In the genomic region with DNA sequence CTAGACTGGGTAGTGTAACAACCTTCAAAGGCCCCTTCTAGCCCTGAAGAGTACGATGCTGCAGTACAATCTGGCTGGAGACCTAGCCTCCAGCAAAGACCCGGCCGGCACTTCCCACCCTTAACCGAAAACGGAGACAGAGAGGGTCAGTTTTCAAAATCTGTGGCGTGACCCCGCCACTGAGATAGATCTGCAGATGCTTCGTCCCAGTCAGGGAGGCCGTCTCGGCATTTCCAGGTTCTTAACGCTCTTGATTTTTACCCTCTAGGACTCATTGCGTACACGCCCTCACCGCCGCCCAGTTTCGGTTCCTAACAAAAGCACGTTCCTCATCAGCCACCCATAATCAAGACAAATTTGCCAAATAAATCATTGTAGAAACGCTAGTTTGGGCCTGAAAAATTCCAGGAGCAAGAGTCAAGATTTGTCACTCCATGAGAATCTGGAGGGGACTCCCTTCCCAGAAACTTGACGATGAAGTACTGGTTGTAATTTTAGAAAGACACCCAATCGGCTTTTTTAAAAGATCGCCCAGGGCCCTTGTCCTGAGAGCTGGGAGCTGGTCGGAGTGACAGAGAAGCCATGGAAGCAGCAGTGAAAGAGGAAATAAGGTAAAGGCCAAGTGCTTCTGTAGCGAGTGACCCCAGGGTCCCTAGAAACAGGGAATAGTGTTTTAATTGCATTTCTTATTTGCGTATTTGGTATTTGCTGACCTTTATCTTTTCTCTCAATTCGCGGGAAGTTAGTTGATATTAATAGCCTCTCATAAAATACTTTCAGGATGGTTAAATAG, we compare ENCODE assay signal across 8 cellular contexts. TPM values are rescaled to one million over a fixed set of nuclear protein-coding genes. Genes with fewer than 3 reads are reported as not detected.
DNase-seq lines count a peak whose midpoint lies in the region; ATAC-seq, FAIRE-seq and TF ChIP-seq lines count a peak whose summit lies in the region.

No MANE protein-coding gene starts in this region.

- peak overlapping the region; percentile 42; the same call in 1 of the 2 replicates for H3K14ac ChIP-seq in H9 (ENCODE audit: insufficient read depth, low read length)

- no peaks in the 10 kb centered on the region for H3K9me3 Mint-ChIP-seq in H9

- ATAC-seq in GM18861 (IDR thresholded peaks at IDR 0.05; ENCODE audit: unreplicated experiment): no peak

- no peak overlapping the region for H3K23ac ChIP-seq in H9 (ENCODE audit: insufficient read length, low read depth, low read length)

- H3K4me1 ChIP-seq in H9 (ENCODE audit: insufficient read depth, low read length) (peaks cover 5% of the 10 kb centered on the region; the same call in 1 of the 2 replicates), kidney (ENCODE audit: control insufficient read depth in 1 of 2, insufficient read depth in 1 of 2, low read depth in 1 of 2, low read length in 2 of 2) (peaks cover 6 to 9% of the 10 kb centered on the region in 2 donors)

- H3K9ac ChIP-seq in H9 (ENCODE audit: extremely low read depth, insufficient read length, low read length) (peak overlapping the region; percentile 84), kidney (ENCODE audit: low read length in 2 of 2) (peak overlapping the region; percentile 68 to 87)

- peak overlapping the region; percentile 61 for H3K4ac ChIP-seq in H9 (ENCODE audit: low read depth, low read length)

- intact Hi-C loops in kidney (cut with DNase I): no loop called here

- no peaks in the 10 kb centered on the region for H3K27me3 ChIP-seq in H9 (ENCODE audit: insufficient read depth, low read length)

- H3K4me3 ChIP-seq in kidney (ENCODE audit: low read length in 2 of 2): peak overlapping the region; percentile 80 to 87

- no peak overlapping the region for H4K8ac ChIP-seq in H9 (replicated peaks; ENCODE audit: insufficient read length, low read depth, low read length)

- no peak overlapping the region for H2BK120ac ChIP-seq in H9 (ENCODE audit: low read depth, low read length, poor library complexity, severe bottlenecking)

- no peak overlapping the region for H2BK20ac ChIP-seq in H9 (ENCODE audit: low read depth, low read length, poor library complexity, severe bottlenecking)

- H4K5ac ChIP-seq in H9 (ENCODE audit: insufficient read length, low read depth, low read length): no peak overlapping the region

- H3K4me1 Mint-ChIP-seq in H9: peaks cover 34% of the 10 kb centered on the region in 2 experiments

- H3K36me3 Mint-ChIP-seq in H9 (ENCODE audit: insufficient read depth in 1 of 3, low read depth in 3 of 3): peaks cover 0 to 15% (median 14%) of the 10 kb centered on the region in 3 experiments; a peak in 5 of 7 replicates

- no peaks in the 10 kb centered on the region for H4K20me1 ChIP-seq in H9 (ENCODE audit: control insufficient read depth, insufficient read depth, insufficient read length)

- H2AK5ac ChIP-seq in H9 (ENCODE audit: insufficient read length, low read length): no peak overlapping the region

- no peaks in the 10 kb centered on the region for H3K27me3 Mint-ChIP-seq in H9 (ENCODE audit: low read depth)

- DNase-seq in ELF-1 (ENCODE audit: low read depth, low spot score): peak; percentile 62
- DNase-seq in H9: peak; percentile 34
- DNase-seq in NCI-H1092 (lab: John Stamatoyannopoulos, UW): peak; percentile 5
- peak; percentile 20 to 46 (median 36) for DNase-seq in activated CD4-positive, CD25-positive, alpha-beta regulatory T cell (lab: John Stamatoyannopoulos, UW)
- peak; percentile 70 for DNase-seq in central memory CD4-positive, alpha-beta T cell
- DNase-seq in kidney: peak; percentile 82
- peak; percentile 38 to 61 (median 61) for DNase-seq in stimulated activated CD4-positive, alpha-beta T cell treated with anti-CD3 and anti-CD28 coated beads, Interleukin-12 subunit alpha, Interleukin-12 subunit beta, amount 100 ng/mL, for 48 hours (ENCODE audit: low read depth in 2 of 3, low spot score in 1 of 3)

- H2BK12ac ChIP-seq in H9 (ENCODE audit: insufficient read length, low read depth, low read length): no peak overlapping the region

- FAIRE-seq in kidney (lab: Jason Lieb, UNC): no peak

- no peaks in the 10 kb centered on the region for H3K9me3 ChIP-seq in H9 (ENCODE audit: control insufficient read depth, low read depth, low read length)
- no peaks in the 10 kb centered on the region for H3K9me3 ChIP-seq in kidney (ENCODE audit: control insufficient read depth in 1 of 2, low read length in 2 of 2)

- peak overlapping the region; percentile 99 for H3K4me3 Mint-ChIP-seq in H9

- H4K91ac ChIP-seq in H9 (ENCODE audit: insufficient read length, low read depth, low read length): no peak overlapping the region

- no CpG with 5 or more reads among the region's 26 CpGs for WGBS in H9 (ENCODE audit: extremely low coverage, insufficient read length, low lambda C conversion rate)

- TF ChIP-seq CTCF in H9 (conservative IDR thresholded peaks at IDR 0.05): no peak
- no peak for TF ChIP-seq CTCF in kidney (IDR thresholded peaks at IDR 0.05; ENCODE audit: borderline replicate concordance, extremely low read depth, insufficient read depth)

- peak overlapping the region; percentile 44 for H2AFZ ChIP-seq in H9 (ENCODE audit: low read length)

- peak overlapping the region; percentile 90 for H3K4me2 ChIP-seq in H9 (ENCODE audit: insufficient read depth, insufficient read length, low read length)

- no peak overlapping the region for H2BK5ac ChIP-seq in H9 (ENCODE audit: insufficient read length, low read length)

- H3K23me2 ChIP-seq in H9 (ENCODE audit: insufficient read length, low read depth, low read length, poor library complexity, severe bottlenecking): peaks cover 9% of the 10 kb centered on the region

- peaks cover 10% of the 10 kb centered on the region; the same call in 1 of the 2 replicates for H3K79me2 ChIP-seq in H9 (ENCODE audit: insufficient read depth, low read length)

- no peak overlapping the region for H3T11ph ChIP-seq in H9 (ENCODE audit: low read length)

- peaks cover under 1 to 1% of the 10 kb centered on the region in 2 donors for H3K36me3 ChIP-seq in kidney (ENCODE audit: control insufficient read depth in 1 of 2, insufficient read depth in 2 of 2, low read length in 2 of 2)

- peak overlapping the region; percentile 12 for H3K18ac ChIP-seq in H9 (ENCODE audit: insufficient read length, low read depth, low read length)

- H2BK15ac ChIP-seq in H9 (ENCODE audit: low read depth, low read length): no peak overlapping the region; the same call in 1 of the 2 replicates

- peak overlapping the region; percentile 97 to 100 (median 100) for H3K27ac Mint-ChIP-seq in H9

- no peak overlapping the region for H3K56ac ChIP-seq in H9 (ENCODE audit: insufficient read length, low read depth, low read length)

- H3K27ac ChIP-seq in H9 (ENCODE audit: insufficient read length, low read depth, low read length) (peak overlapping the region; percentile 35), kidney (ENCODE audit: low read depth in 2 of 2, low read length in 2 of 2) (peak overlapping the region; percentile 98 to 99)

- H3K79me1 ChIP-seq in H9 (ENCODE audit: insufficient read depth, low read depth, low read length, poor library complexity, severe bottlenecking): no peaks in the 10 kb centered on the region

RNA-seq across cellular contexts. Expression of a gene that starts 0.9 kb away (rescaled TPM):
- total RNA-seq in H9 (2021) (43.3 and 46.7 TPM in 2 replicates), kidney (57.3 TPM)
- 18.8 TPM for polyA plus RNA-seq in kidney (ENCODE audit: insufficient read depth, low read depth, low replicate concordance)

RNA-seq across cellular contexts. Expression of a gene that starts 1.1 kb away (rescaled TPM):
- total RNA-seq in H9 (2021) (15.8 and 18.4 TPM in 2 replicates), kidney (40.4 TPM)
- polyA plus RNA-seq in kidney (ENCODE audit: insufficient read depth, low read depth, low replicate concordance): 11.3 TPM

Comparison
In these comparisons a context has a peak if more than half of its experiments do, and no peak if none do; other contexts are left out.
1. DNase-seq: peak in every context shown above with its lines; median percentile 82 in kidney; 70 in central memory CD4-positive, alpha-beta T cell; 62 in ELF-1; 61 in stimulated activated CD4-positive, alpha-beta T cell treated with anti-CD3 and anti-CD28 coated beads, Interleukin-12 subunit alpha, Interleukin-12 subunit beta, amount 100 ng/mL, for 48 hours; 36 in activated CD4-positive, CD25-positive, alpha-beta regulatory T cell; 34 in H9; 5 in NCI-H1092.